ENCODE assay signal across 23 cellular contexts in the genomic region with DNA sequence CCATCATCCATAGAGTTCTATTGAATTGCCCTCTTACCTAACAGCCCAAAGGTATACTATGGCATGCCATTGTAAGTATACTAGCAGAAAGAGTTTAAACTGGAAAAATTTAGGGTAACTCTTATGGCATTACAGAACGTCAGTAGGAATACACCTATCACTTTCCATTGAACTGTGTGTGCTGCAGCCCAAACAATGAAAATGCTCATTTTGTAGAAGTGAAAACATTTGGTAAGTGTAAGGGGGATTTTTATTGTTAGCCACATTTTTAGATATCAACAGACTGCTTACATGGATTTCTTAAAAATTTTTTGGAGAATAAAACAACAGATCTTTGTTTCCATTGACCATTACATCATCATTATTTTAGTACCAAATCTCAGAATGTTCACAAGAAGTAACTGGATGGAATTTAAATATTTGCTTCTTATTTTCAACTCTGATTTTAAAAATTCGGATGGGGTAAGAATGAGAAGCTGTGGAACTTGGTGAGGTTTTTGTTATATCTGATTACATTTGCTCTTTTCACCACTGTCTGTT.
"Had no signal": no experiment of that assay in that cellular context is flagged by ENCODE, and none has a peak within 500 bp of the region (broad histone marks: within the 10 kb centered on the region; RNA-seq: fewer than 3 reads in every experiment).

No MANE protein-coding gene starts in this region.

- ATAC-seq: activated naive CD8-positive, alpha-beta T cell treated with anti-CD3 and anti-CD28 coated beads, Interleukin-2, amount 50 U/mL, for 24 hours; activated T-helper 17 cell treated with anti-CD3 and anti-CD28 coated beads, Interleukin-2, amount 50 U/mL, for 72 hours; foreskin keratinocyte; naive thymus-derived CD8-positive, alpha-beta T cell; T-helper 17 cell had no signal

- DNase-seq: activated CD4-positive, alpha-beta memory T cell treated with anti-CD3 and anti-CD28 coated beads, Interleukin-2, amount 10 ng/mL, durations not matched to agents 7 days and 5 days; activated CD4-positive, CD25-positive, alpha-beta regulatory T cell treated with anti-CD3 and anti-CD28 coated beads, Interleukin-2, amount 50 U/mL, for 72 hours; activated CD8-positive, alpha-beta memory T cell treated with anti-CD3 and anti-CD28 coated beads, Interleukin-2, amount 50 U/mL, for 48 hours; activated gamma-delta T cell treated with Interleukin-2 at 50 U/mL for 16 hours; activated naive CD8-positive, alpha-beta T cell treated with anti-CD3 and anti-CD28 coated beads, Interleukin-2, amount 50 U/mL, for 24 hours; activated T-cell treated with anti-CD3 and anti-CD28 coated beads, Interleukin-2, amount 50 U/mL, for 24 hours; dermis blood vessel endothelial cell; effector CD4-positive, alpha-beta T cell; foreskin keratinocyte; midbrain; naive thymus-derived CD8-positive, alpha-beta T cell; occipital lobe; stimulated activated CD4-positive, alpha-beta T cell treated with anti-CD3 and anti-CD28 coated beads, Interleukin-2, amount 100 ng/mL, for 48 hours; T-helper 17 cell; T1000; trophoblast cell had no signal

- H3K9me3 ChIP-seq: esophagus muscularis mucosa, thoracic aorta had no signal

- FAIRE-seq: bronchial epithelial cell, islet of Langerhans, urothelium cell line had no signal

- H3K36me3 ChIP-seq: esophagus muscularis mucosa, neural progenitor cell, thoracic aorta had no signal

- H3K4me1 ChIP-seq: foreskin keratinocyte had no signal

- H3K27me3 ChIP-seq: esophagus muscularis mucosa, foreskin keratinocyte, neural progenitor cell had no signal

- H3K27ac ChIP-seq: esophagus muscularis mucosa, foreskin keratinocyte, neural progenitor cell, thoracic aorta had no signal

- H3K9ac ChIP-seq: neural progenitor cell had no signal

- H3K4me3 ChIP-seq: esophagus muscularis mucosa, neural progenitor cell, thoracic aorta had no signal

- H2AFZ ChIP-seq: neural progenitor cell had no signal
